Comparison of ENCODE assay signal across 9 cellular contexts in the genomic region with DNA sequence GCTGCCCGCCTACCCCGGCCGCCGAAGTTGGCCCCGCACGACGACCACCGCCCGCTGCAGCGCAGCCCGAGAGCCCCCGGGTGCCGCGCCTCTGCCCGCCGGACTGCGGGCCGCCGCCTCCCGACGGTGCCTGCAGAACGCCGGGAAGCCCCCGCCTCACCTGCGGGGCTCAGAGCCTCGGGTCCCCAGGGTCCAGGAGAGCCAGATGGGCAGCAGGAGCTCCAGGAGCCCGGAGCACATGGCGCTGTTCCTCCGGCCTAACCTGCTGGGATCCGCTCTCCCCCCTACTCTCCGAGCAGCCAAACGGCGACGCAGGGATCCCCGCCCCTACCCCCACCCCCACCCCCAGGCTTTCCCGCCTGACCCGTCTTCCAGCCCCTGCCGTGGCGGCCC. TPM values are rescaled to one million over a fixed set of nuclear protein-coding genes. Genes with fewer than 3 reads are reported as not detected.
DNase-seq lines count a peak whose midpoint lies in the region; ATAC-seq and TF ChIP-seq lines count a peak whose summit lies in the region.
"Had no signal": no experiment of that assay in that cellular context is flagged by ENCODE, and none has a peak within 500 bp of the region (broad histone marks: within the 10 kb centered on the region; RNA-seq: fewer than 3 reads in every experiment).

No MANE protein-coding gene starts in this region.

- no peak for ATAC-seq in HG03469 (IDR thresholded peaks at IDR 0.05; ENCODE audit: unreplicated experiment)

- H3K4me1 ChIP-seq in tibial nerve: peaks cover 0 to 25% (median 0%) of the 10 kb centered on the region in 4 donors
- H3K4me1 ChIP-seq: BLaER1 treated with 17β-estradiol and CSF1 and Interleukin-3, amounts not matched to agents 10 nM and 100 nM had no signal

- no peaks in the 10 kb centered on the region for H3K4me1 Mint-ChIP-seq in activated naive CD4-positive, alpha-beta T cell treated with anti-CD3 and anti-CD28 coated beads, Interleukin-2, amount 50 U/mL, for 24 hours
- H3K4me1 Mint-ChIP-seq in activated naive CD4-positive, alpha-beta T cell treated with anti-CD3 and anti-CD28 coated beads for 36 hours (ENCODE audit: low read depth): peaks cover 8% of the 10 kb centered on the region

- peaks cover 6% of the 10 kb centered on the region for H3K9me3 Mint-ChIP-seq in activated naive CD4-positive, alpha-beta T cell treated with anti-CD3 and anti-CD28 coated beads, Interleukin-2, amount 50 U/mL, for 24 hours
- H3K9me3 Mint-ChIP-seq in activated naive CD4-positive, alpha-beta T cell treated with anti-CD3 and anti-CD28 coated beads for 36 hours: peaks cover 2% of the 10 kb centered on the region

- H3K36me3 ChIP-seq in kidney epithelial cell (ENCODE audit: control insufficient read depth, insufficient read depth, low read length): no peaks in the 10 kb centered on the region
- no peaks in the 10 kb centered on the region for H3K36me3 ChIP-seq in tibial nerve
- H3K36me3 ChIP-seq: BLaER1 treated with 17β-estradiol and CSF1 and Interleukin-3, amounts not matched to agents 10 nM and 100 nM had no signal

- no peak for TF ChIP-seq POLR2A in tibial nerve (IDR thresholded peaks at IDR 0.05)

- peak overlapping the region; percentile 96 for H3K27ac ChIP-seq in VCaP
- H3K27ac ChIP-seq in tibial nerve: no peak overlapping the region
- H3K27ac ChIP-seq in RWPE1: no peak overlapping the region
- H3K27ac ChIP-seq: BLaER1 treated with 17β-estradiol and CSF1 and Interleukin-3, amounts not matched to agents 10 nM and 100 nM had no signal

- POLR2A ChIA-PET in RWPE1 (lab: Yijun Ruan, JAX; ENCODE audit: low non-redundant PET): no interaction called here

- no peak for TF ChIP-seq CTCF in VCaP (conservative IDR thresholded peaks at IDR 0.05)
- no peak for TF ChIP-seq CTCF in kidney epithelial cell (IDR thresholded peaks at IDR 0.05; ENCODE audit: insufficient read depth, low read length, poor library complexity, severe bottlenecking)
- TF ChIP-seq CTCF in tibial nerve (IDR thresholded peaks at IDR 0.05): no peak
- no peak for TF ChIP-seq CTCF in RWPE1 (conservative IDR thresholded peaks at IDR 0.05; ENCODE audit: low read depth)

- H3K36me3 Mint-ChIP-seq in activated naive CD4-positive, alpha-beta T cell treated with anti-CD3 and anti-CD28 coated beads, Interleukin-2, amount 50 U/mL, for 24 hours: peaks cover 2% of the 10 kb centered on the region
- H3K36me3 Mint-ChIP-seq in activated naive CD4-positive, alpha-beta T cell treated with anti-CD3 and anti-CD28 coated beads for 36 hours (ENCODE audit: low read depth): peaks cover 2% of the 10 kb centered on the region

- peak overlapping the region; percentile 52 for H3K4me3 Mint-ChIP-seq in activated naive CD4-positive, alpha-beta T cell treated with anti-CD3 and anti-CD28 coated beads, Interleukin-2, amount 50 U/mL, for 24 hours
- no peak overlapping the region for H3K4me3 Mint-ChIP-seq in activated naive CD4-positive, alpha-beta T cell treated with anti-CD3 and anti-CD28 coated beads for 36 hours

- H3K27me3 Mint-ChIP-seq in activated naive CD4-positive, alpha-beta T cell treated with anti-CD3 and anti-CD28 coated beads, Interleukin-2, amount 50 U/mL, for 24 hours: peaks cover 45% of the 10 kb centered on the region
- peaks cover 43% of the 10 kb centered on the region for H3K27me3 Mint-ChIP-seq in activated naive CD4-positive, alpha-beta T cell treated with anti-CD3 and anti-CD28 coated beads for 36 hours (ENCODE audit: low read depth)

- 1 to 2% methylated on average over 23 to 32 of the region's 39 CpGs for WGBS in tibial nerve, 2 donors

- no peak for DNase-seq in activated naive CD4-positive, alpha-beta T cell treated with Interleukin-2 at 50 U/mL for 16 hours
- DNase-seq in kidney epithelial cell (ENCODE audit: low read depth) (no peak), tibial nerve (ENCODE audit: low spot score in 2 of 2) (no peak), RWPE1 (ENCODE audit: low spot score) (no peak)
- no peak for DNase-seq in activated naive CD4-positive, alpha-beta T cell treated with anti-CD3 and anti-CD28 coated beads for 36 hours

- no peaks in the 10 kb centered on the region for H3K9me3 ChIP-seq in tibial nerve

- H3K27ac Mint-ChIP-seq in activated naive CD4-positive, alpha-beta T cell treated with anti-CD3 and anti-CD28 coated beads, Interleukin-2, amount 50 U/mL, for 24 hours: no peak overlapping the region
- no peak overlapping the region for H3K27ac Mint-ChIP-seq in activated naive CD4-positive, alpha-beta T cell treated with anti-CD3 and anti-CD28 coated beads for 36 hours

- H3K27me3 ChIP-seq in kidney epithelial cell (ENCODE audit: control insufficient read depth, insufficient read depth, low read length): peaks cover 28% of the 10 kb centered on the region
- peaks cover 0 to 46% of the 10 kb centered on the region in 2 donors for H3K27me3 ChIP-seq in tibial nerve
- H3K27me3 ChIP-seq: BLaER1 treated with 17β-estradiol and CSF1 and Interleukin-3, amounts not matched to agents 10 nM and 100 nM had no signal

- peak overlapping the region; percentile 12 for H3K4me3 ChIP-seq in kidney epithelial cell (ENCODE audit: low read depth, low read length)
- peak overlapping the region in 3 of 4 donors; percentile 9 to 60 (median 18) for H3K4me3 ChIP-seq in tibial nerve
- H3K4me3 ChIP-seq: BLaER1 treated with 17β-estradiol and CSF1 and Interleukin-3, amounts not matched to agents 10 nM and 100 nM had no signal

- intact Hi-C loops in activated naive CD4-positive, alpha-beta T cell treated with anti-CD3 and anti-CD28 coated beads for 36 hours (cut with micrococcal nuclease): no loop called here

- CTCF ChIA-PET in activated naive CD4-positive, alpha-beta T cell treated with anti-CD3 and anti-CD28 coated beads for 36 hours (lab: Charles Lee): no interaction called here
- CTCF ChIA-PET in RWPE1 (lab: Yijun Ruan, JAX): no interaction called here

- no peak for TF ChIP-seq EP300 in tibial nerve (IDR thresholded peaks at IDR 0.05)

RNA-seq across cellular contexts. Expression of gene GABRB3, which starts 0.6 kb away (rescaled TPM):
- total RNA-seq in kidney epithelial cell (0.21 and 0.96 TPM in 2 replicates), tibial nerve (1 to 10 TPM in 3 of 4 donors, not detected in 1; 1.2 to 3.9 (median 2.1) TPM)
- under 1 TPM in 1 of 2 experiments, not detected in 1; 0.19 TPM for total RNA-seq in activated naive CD4-positive, alpha-beta T cell treated with anti-CD3 and anti-CD28 coated beads for 36 hours
